5 cellular contexts compared by ENCODE assay signal in the genomic region with DNA sequence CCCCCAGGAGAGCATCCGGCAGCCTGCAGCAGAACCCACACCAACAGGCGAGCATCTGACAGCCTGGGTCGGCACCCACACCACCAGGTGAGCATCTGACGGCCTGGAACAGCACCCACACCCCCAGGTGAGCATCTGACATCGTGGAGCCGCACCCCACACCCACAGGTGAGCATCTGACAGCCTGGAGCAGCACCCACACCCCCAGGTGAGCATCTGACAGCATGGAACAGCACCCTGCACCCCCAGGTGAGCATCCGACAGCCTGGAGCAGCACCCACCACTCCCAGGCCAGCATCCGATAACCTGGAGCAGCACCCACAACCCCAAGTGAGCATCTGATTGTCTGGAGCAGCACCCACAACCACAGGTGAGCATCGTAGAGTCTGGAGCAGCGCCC. TPM values are rescaled to one million over a fixed set of nuclear protein-coding genes. Genes with fewer than 3 reads are reported as not detected.
"Had no signal": no experiment of that assay in that cellular context is flagged by ENCODE, and none has a peak within 500 bp of the region (broad histone marks: within the 10 kb centered on the region; RNA-seq: fewer than 3 reads in every experiment).

No MANE protein-coding gene starts in this region.

RNA-seq across cellular contexts. Expression of gene MMEL1, which starts 43.9 kb away (rescaled TPM):
- total RNA-seq: OCI-LY7, PC-3, SJCRH30, SJSA1, SK-MEL-5 had no signal
